In the genomic region with DNA sequence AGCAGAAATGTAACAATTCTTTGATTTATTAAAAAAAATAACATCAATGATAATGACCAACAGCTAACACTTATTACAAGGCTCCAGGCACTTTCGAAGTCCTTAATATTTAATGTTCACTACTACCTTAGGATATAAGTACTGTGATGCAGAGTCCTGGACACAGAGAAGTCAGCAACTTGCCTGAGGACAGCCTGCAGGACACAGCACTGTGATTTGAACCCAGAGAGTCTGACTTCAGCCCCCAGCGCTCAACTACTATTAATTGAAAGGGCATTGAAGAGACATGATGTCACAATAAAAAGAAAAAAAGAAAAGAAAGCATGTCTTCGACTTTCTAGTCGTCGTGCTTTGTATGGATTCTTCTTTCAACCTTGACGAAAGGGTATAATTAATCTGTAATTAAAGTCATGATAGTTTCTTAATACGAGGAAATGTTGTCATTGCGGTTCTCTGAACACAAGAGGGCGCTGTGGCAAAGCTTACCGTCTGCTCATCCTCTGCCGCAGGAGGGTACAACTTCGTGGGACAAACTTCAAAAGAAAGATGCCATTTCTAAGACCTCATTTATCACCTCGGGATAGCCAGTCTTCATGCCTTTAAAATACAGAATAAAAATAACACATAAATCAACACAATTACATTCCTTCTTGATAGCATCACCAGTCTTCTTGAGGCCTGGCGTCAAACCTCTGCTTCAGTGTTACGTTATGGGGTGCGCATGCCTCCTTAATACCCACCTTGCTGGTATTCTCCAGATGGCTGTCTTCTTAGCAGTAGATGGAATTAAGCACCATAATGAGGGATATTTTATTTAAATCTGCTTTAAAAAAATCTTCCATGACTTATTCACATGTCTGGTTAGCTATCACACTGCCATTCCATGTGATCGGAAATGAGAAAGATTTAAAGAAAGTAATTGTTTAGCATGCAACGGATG, we compare ENCODE assay signal across 8 cellular contexts.
DNase-seq lines count a peak whose midpoint lies in the region; ATAC-seq and TF ChIP-seq lines count a peak whose summit lies in the region.

No MANE protein-coding gene starts in this region.

- no peaks in the 10 kb centered on the region for H3K27me3 Mint-ChIP-seq in CD14-positive monocyte (ENCODE audit: low read depth in 3 of 3)
- H3K27me3 Mint-ChIP-seq in HFFc6 (ENCODE audit: insufficient read depth), result no peaks in the 10 kb centered on the region; the same call in 1 of the 2 replicates
- H3K27me3 Mint-ChIP-seq in neural crest cell (ENCODE audit: low read depth), result no peaks in the 10 kb centered on the region

- H3K27me3 ChIP-seq in NT2/D1 (ENCODE audit: insufficient read depth, insufficient read length) (no peaks in the 10 kb centered on the region), esophagus squamous epithelium (no peaks in the 10 kb centered on the region), thoracic aorta (replicated peaks; ENCODE audit: insufficient read depth) (no peaks in the 10 kb centered on the region)

- H3K27ac Mint-ChIP-seq in CD14-positive monocyte, result peak overlapping the region in 2 of 7 donors; percentile 46 to 50
- no peak overlapping the region for H3K27ac Mint-ChIP-seq in HFFc6
- H3K27ac Mint-ChIP-seq in neural crest cell (ENCODE audit: unreplicated experiment), result no peak overlapping the region

- DNase-seq in CD14-positive monocyte (ENCODE audit: low spot score), result no peak
- peak; percentile 27 for DNase-seq in HFFc6
- DNase-seq in NT2/D1 (ENCODE audit: low read depth, low spot score), result peak; percentile 70
- peak; percentile 44 for DNase-seq in activated T-cell treated with anti-CD3 and anti-CD28 coated beads for 4 hours
- DNase-seq in esophagus squamous epithelium (lab: John Stamatoyannopoulos, UW), result no peak
- peak; percentile 69 for DNase-seq in neural crest cell (ENCODE audit: low read depth, low spot score)
- no peak for DNase-seq in thoracic aorta (ENCODE audit: low spot score)

- H3K27ac ChIP-seq in esophagus squamous epithelium (peak overlapping the region in 2 of 4 donors; percentile 58 to 61), thoracic aorta (no peak overlapping the region)

- peaks cover 4 to 21% of the 10 kb centered on the region in 2 donors for H3K36me3 Mint-ChIP-seq in CD14-positive monocyte
- H3K36me3 Mint-ChIP-seq in HFFc6 (ENCODE audit: low read depth), result no peaks in the 10 kb centered on the region
- H3K36me3 Mint-ChIP-seq in neural crest cell (ENCODE audit: low read depth), result peaks cover 4% of the 10 kb centered on the region

- peaks cover 37% of the 10 kb centered on the region for H3K4me1 Mint-ChIP-seq in CD14-positive monocyte
- peaks cover 39% of the 10 kb centered on the region for H3K4me1 Mint-ChIP-seq in HFFc6 (ENCODE audit: low read depth)
- H3K4me1 Mint-ChIP-seq in neural crest cell, result peaks cover 42% of the 10 kb centered on the region

- intact Hi-C loops in CD14-positive monocyte (cut with micrococcal nuclease) (no loop called here), esophagus squamous epithelium (cut with DNase I) (no loop called here)

- no peaks in the 10 kb centered on the region for H3K36me3 ChIP-seq in NT2/D1 (ENCODE audit: insufficient read depth, insufficient read length, low read length)
- H3K36me3 ChIP-seq in esophagus squamous epithelium, result no peaks in the 10 kb centered on the region
- H3K36me3 ChIP-seq in thoracic aorta, result no peaks in the 10 kb centered on the region

- whole genome bisulfite sequencing in esophagus squamous epithelium, 2 donors, result 30 to 34% methylated on average over 18 of the region's 18 CpGs

- H3K4me3 ChIP-seq in NT2/D1 (ENCODE audit: insufficient read length, low read depth), result no peak overlapping the region
- no peak overlapping the region for H3K4me3 ChIP-seq in esophagus squamous epithelium
- H3K4me3 ChIP-seq in thoracic aorta, result no peak overlapping the region

- no peak overlapping the region for H3K4me3 Mint-ChIP-seq in CD14-positive monocyte
- no peak overlapping the region for H3K4me3 Mint-ChIP-seq in HFFc6
- H3K4me3 Mint-ChIP-seq in neural crest cell, result no peak overlapping the region

- H3K9ac ChIP-seq in NT2/D1 (ENCODE audit: insufficient read length, low read depth), result no peak overlapping the region

- ATAC-seq in thoracic aorta (ENCODE audit: insufficient number of reproducible peaks, low FRiP score, low read depth) (no peak), GM21381 (IDR thresholded peaks at IDR 0.05; ENCODE audit: unreplicated experiment) (no peak)

- H3K4me1 ChIP-seq in NT2/D1 (ENCODE audit: insufficient read depth, insufficient read length), result no peaks in the 10 kb centered on the region
- H3K4me1 ChIP-seq in esophagus squamous epithelium, result peaks cover 15 to 45% (median 17%) of the 10 kb centered on the region in 3 donors
- H3K4me1 ChIP-seq in thoracic aorta (ENCODE audit: control insufficient read depth in 1 of 2, low read depth in 2 of 2), result peaks cover 9 to 21% of the 10 kb centered on the region in 2 donors

- no peak for TF ChIP-seq POLR2A in esophagus squamous epithelium (IDR thresholded peaks at IDR 0.05)

- TF ChIP-seq CTCF in CD14-positive monocyte (IDR thresholded peaks at IDR 0.05) (peak; percentile 90), HFFc6 (IDR thresholded peaks at IDR 0.05) (peak; percentile 92), esophagus squamous epithelium (IDR thresholded peaks at IDR 0.05) (peak; percentile 45 to 90 (median 82)), neural crest cell (conservative IDR thresholded peaks at IDR 0.05) (peak; percentile 98), thoracic aorta (IDR thresholded peaks at IDR 0.05) (peak; percentile 79)

- H3K9me3 ChIP-seq in NT2/D1 (ENCODE audit: insufficient read depth, low read length) (no peaks in the 10 kb centered on the region), esophagus squamous epithelium (no peaks in the 10 kb centered on the region), thoracic aorta (no peaks in the 10 kb centered on the region)

- H3K9me3 Mint-ChIP-seq in CD14-positive monocyte, result no peaks in the 10 kb centered on the region
- no peaks in the 10 kb centered on the region for H3K9me3 Mint-ChIP-seq in HFFc6
- H3K9me3 Mint-ChIP-seq in neural crest cell, result peaks cover 2% of the 10 kb centered on the region

Comparison
In these comparisons a context has a peak if more than half of its experiments do, and no peak if none do; other contexts are left out.
1. DNase-seq: peak in HFFc6 (single experiment), NT2/D1 (single experiment), activated T-cell treated with anti-CD3 and anti-CD28 coated beads for 4 hours (single experiment) and neural crest cell (single experiment); none in CD14-positive monocyte (single experiment), esophagus squamous epithelium (single experiment) and thoracic aorta (single experiment).
2. Peak in every context shown above with its lines, with median percentiles within 50 percentile points of each other: CTCF ChIP-seq.